14 cellular contexts compared by ENCODE assay signal in genomic region chr12:88960213-88960878, GRCh38.
DNase-seq lines count a peak whose midpoint lies in the region; ATAC-seq, FAIRE-seq and TF ChIP-seq lines count a peak whose summit lies in the region.
"Had no signal": no experiment of that assay in that cellular context is flagged by ENCODE, and none has a peak within 500 bp of the region (broad histone marks: within the 10 kb centered on the region; RNA-seq: fewer than 3 reads in every experiment).

No MANE protein-coding gene starts in this region.

- no peaks in the 10 kb centered on the region; the same call in 1 of the 2 replicates for H3K9me3 ChIP-seq in K562 (replicated peaks; ENCODE audit: control insufficient read depth, insufficient read depth, low read depth, low read length)
- no peaks in the 10 kb centered on the region for H3K9me3 ChIP-seq in upper lobe of right lung
- H3K9me3 ChIP-seq: prostate gland, thoracic aorta had no signal

- H3K9ac ChIP-seq in K562 (ENCODE audit: insufficient read depth in 1 of 2, low read depth in 2 of 2, low read length in 2 of 2), result no peak overlapping the region

- DNase-seq in DMS53 treated with DMSO at 0.1 percent for 48 hours (lab: John Stamatoyannopoulos, UW; ENCODE audit: unreplicated experiment) (peak; percentile 35), Kasumi-1 (lab: John Stamatoyannopoulos, UW) (peak; percentile 51 to 55), K562 (ENCODE audit: extremely low read depth in 1 of 4, low spot score in 3 of 4) (no peak), iris pigment epithelial cell (ENCODE audit: low read depth) (peak; percentile 59), NCI-H2171 treated with DMSO at 0.1 percent for 48 hours (lab: John Stamatoyannopoulos, UW) (no peak), NCI-H1092 (lab: John Stamatoyannopoulos, UW) (no peak), AG08396 (ENCODE audit: low spot score) (no peak), upper lobe of right lung (no peak)
- DNase-seq: activated B cell treated with CpG ODN at 0.5 μM for 24 hours, cerebellar nuclear complex, SHP77 treated with DMSO at 0.1 percent for 48 hours had no signal

- intact Hi-C loops in K562 (cut with micrococcal nuclease) (no loop called here), upper lobe of right lung (cut with DNase I) (no loop called here)

- no peak overlapping the region for H3K4me2 ChIP-seq in K562 (ENCODE audit: insufficient read depth, low read length)

- no peak for FAIRE-seq in K562 (lab: Jason Lieb, UNC)

- CTCF ChIA-PET in K562 (lab: Yijun Ruan, JAX; ENCODE audit: low intra/inter-chr PET ratio), result no interaction called here

- H3K27ac ChIP-seq in K562 (ENCODE audit: extremely low read depth, low read depth, low read length), result no peak overlapping the region
- H3K27ac ChIP-seq in upper lobe of right lung, result no peak overlapping the region
- H3K27ac ChIP-seq: HL-60, prostate gland, thoracic aorta had no signal

- H3K27me3 ChIP-seq in K562 (ENCODE audit: control insufficient read depth in 2 of 2, insufficient read depth in 2 of 2, low read length in 2 of 2), result no peaks in the 10 kb centered on the region
- no peaks in the 10 kb centered on the region for H3K27me3 ChIP-seq in upper lobe of right lung

- H3K4me3 ChIP-seq in K562 (no peak overlapping the region), upper lobe of right lung (no peak overlapping the region)
- H3K4me3 ChIP-seq: prostate gland, thoracic aorta had no signal

- in situ Hi-C loops in K562 (cut with MboI), result no loop called here

- POLR2A ChIA-PET in K562 (lab: Yijun Ruan, JAX), result no interaction called here

- no peak for ATAC-seq in K562
- ATAC-seq in upper lobe of right lung, result no peak

- H3K79me2 ChIP-seq in K562 (ENCODE audit: control insufficient read depth, insufficient read depth, low read length), result no peaks in the 10 kb centered on the region

- WGBS in K562 (ENCODE audit: insufficient coverage, low coverage, missing lambda C conversion rate), result 0% methylated on average over 2 of the region's 2 CpGs

- no TSS peak for BruUV-seq in K562 (replicated peaks; lab: Mats Ljungman, UMichigan)

- no peaks in the 10 kb centered on the region for H3K4me1 ChIP-seq in K562 (replicated peaks in 1 of 2; ENCODE audit: control insufficient read depth in 2 of 2, insufficient read depth in 2 of 2, low read length in 2 of 2)
- no peaks in the 10 kb centered on the region for H3K4me1 ChIP-seq in upper lobe of right lung
- H3K4me1 ChIP-seq: prostate gland had no signal

- no peaks in the 10 kb centered on the region for H3K36me3 ChIP-seq in K562 (ENCODE audit: control insufficient read depth, insufficient read depth, low read length)
- H3K36me3 ChIP-seq in upper lobe of right lung, result no peaks in the 10 kb centered on the region
- H3K36me3 ChIP-seq: prostate gland, thoracic aorta had no signal

- H4K20me1 ChIP-seq in K562 (replicated peaks; ENCODE audit: control insufficient read depth, insufficient read depth, low read length), result no peaks in the 10 kb centered on the region

- no peaks in the 10 kb centered on the region for H3K9me1 ChIP-seq in K562 (ENCODE audit: control insufficient read depth, insufficient read depth, low read length)

- TF ChIP-seq RAD21 in K562 (CRISPR knock-in tag; conservative IDR thresholded peaks at IDR 0.05 in 1 of 2, IDR thresholded peaks at IDR 0.05 in 1 of 2), result no peak

- no peak overlapping the region for H2AFZ ChIP-seq in K562 (ENCODE audit: low read depth, low read length)

- no peak for TF ChIP-seq EP300 in K562 (IDR thresholded peaks at IDR 0.05; ENCODE audit: low read length)

- TF ChIP-seq CTCF in K562 (IDR thresholded peaks at IDR 0.05 in 2 of 3, conservative IDR thresholded peaks at IDR 0.05 in 1 of 3; ENCODE audit: insufficient read depth in 2 of 3, low read depth in 1 of 3, low read length in 3 of 3) (no peak), upper lobe of right lung (IDR thresholded peaks at IDR 0.05) (no peak)

- TF ChIP-seq POLR2A in K562 (conservative IDR thresholded peaks at IDR 0.05), result no peak

TF ChIP-seq in K562, 482 proteins besides CTCF, POLR2A, EP300 and RAD21:
- TF ChIP-seq TCF3 (CRISPR knock-in tag; IDR thresholded peaks at IDR 0.05), result peak; percentile 45; the same call in 1 of the 2 replicates
- no peak for TF ChIP-seq ZFPM2 (CRISPR knock-in tag; IDR thresholded peaks at IDR 0.05)
- 0 out of 2 replicates have a peak, but pooled peaks have one; percentile 47 for TF ChIP-seq MEF2D (tag; conservative IDR thresholded peaks at IDR 0.05; ENCODE audit: low read depth)
- peak; percentile 39; the same call in 1 of the 2 replicates for TF ChIP-seq FOSL1 (tag; conservative IDR thresholded peaks at IDR 0.05)
- no peak for TF ChIP-seq FOXO4 (CRISPR knock-in tag; IDR thresholded peaks at IDR 0.05)

Comparison
In these comparisons a context has a peak if more than half of its experiments do, and no peak if none do; other contexts are left out.
1. DNase-seq: peak in DMS53 treated with DMSO at 0.1 percent for 48 hours (single experiment), Kasumi-1 (2 of 2) and iris pigment epithelial cell (single experiment); none in K562 (0 of 4), NCI-H2171 treated with DMSO at 0.1 percent for 48 hours (single experiment), NCI-H1092 (single experiment), AG08396 (single experiment) and upper lobe of right lung (single experiment).